Comparison of ENCODE assay signal across 13 cellular contexts in genomic region chr3:175672119-175672689, GRCh38.
DNase-seq lines count a peak whose midpoint lies in the region; ATAC-seq and TF ChIP-seq lines count a peak whose summit lies in the region.
"Had no signal": no experiment of that assay in that cellular context is flagged by ENCODE, and none has a peak within 500 bp of the region (broad histone marks: within the 10 kb centered on the region; RNA-seq: fewer than 3 reads in every experiment).

No MANE protein-coding gene starts in this region.

- WGBS in aorta, 2 donors = 10 to 18% methylated on average over 6 of the region's 6 CpGs

- H3K27me3 ChIP-seq in dorsolateral prefrontal cortex = no peaks in the 10 kb centered on the region
- no peaks in the 10 kb centered on the region for H3K27me3 ChIP-seq in aorta (ENCODE audit: control insufficient read depth in 1 of 2, insufficient read depth in 2 of 2, low read length in 1 of 2)

- TF ChIP-seq CTCF in dorsolateral prefrontal cortex (IDR thresholded peaks at IDR 0.05 in 54 of 56, conservative IDR thresholded peaks at IDR 0.05 in 2 of 56; ENCODE audit: low read depth in 1 of 56, partially characterized antibody in 56 of 56) = no peak

- H3K4me3 ChIP-seq in dorsolateral prefrontal cortex (peak overlapping the region in 58 of 59 donors; percentile 7 to 69 (median 44)), aorta (ENCODE audit: low read length in 2 of 2) (peak overlapping the region; percentile 49 to 72)
- H3K4me3 ChIP-seq: K562 had no signal

- H3K4me1 ChIP-seq in aorta (ENCODE audit: control insufficient read depth in 1 of 2, insufficient read depth in 2 of 2, low read length in 2 of 2) = no peaks in the 10 kb centered on the region

- H3K27ac ChIP-seq in dorsolateral prefrontal cortex (no peak overlapping the region), aorta (ENCODE audit: low read depth in 1 of 2, low read length in 2 of 2) (no peak overlapping the region)

- H3K9me3 ChIP-seq in aorta (ENCODE audit: control insufficient read depth, low read length) = no peaks in the 10 kb centered on the region

- DNase-seq in Right ventricle myocardium superior (no peak), left ventricle myocardium superior (no peak), dorsolateral prefrontal cortex (no peak), medulla oblongata (ENCODE audit: extremely low spot score) (peak; percentile 44), aorta (no peak), GOT3 (lab: John Stamatoyannopoulos, UW) (no peak)
- DNase-seq: activated CD4-positive, alpha-beta T cell treated with anti-CD3 and anti-CD28 coated beads, Interleukin-2, amount 50 U/mL, for 1 hour; CD4-positive, alpha-beta memory T cell; OCI-M1; substantia nigra had no signal

- intact Hi-C loops in Right ventricle myocardium superior (cut with DNase I) = no loop called here
- intact Hi-C loops in left ventricle myocardium superior (cut with micrococcal nuclease) = no loop called here
- intact Hi-C loops in dorsolateral prefrontal cortex (cut with DNase I) = no loop called here
- intact Hi-C loops in aorta (cut with DNase I) = no loop called here

- peak; percentile 12 for ATAC-seq in Right ventricle myocardium superior (ENCODE audit: poor library complexity)
- no peak for ATAC-seq in left ventricle myocardium superior
- ATAC-seq in aorta (ENCODE audit: low FRiP score) = no peak
- ATAC-seq in HG03521 (IDR thresholded peaks at IDR 0.05; ENCODE audit: unreplicated experiment) = no peak
- no peak for ATAC-seq in GM21723 (IDR thresholded peaks at IDR 0.05; ENCODE audit: unreplicated experiment)
- ATAC-seq: K562 had no signal

- no peaks in the 10 kb centered on the region for H3K36me3 ChIP-seq in aorta (ENCODE audit: control insufficient read depth in 1 of 2, insufficient read depth in 2 of 2, low read length in 1 of 2)
